Comparison of ENCODE assay signal across 8 cellular contexts in the genomic region with DNA sequence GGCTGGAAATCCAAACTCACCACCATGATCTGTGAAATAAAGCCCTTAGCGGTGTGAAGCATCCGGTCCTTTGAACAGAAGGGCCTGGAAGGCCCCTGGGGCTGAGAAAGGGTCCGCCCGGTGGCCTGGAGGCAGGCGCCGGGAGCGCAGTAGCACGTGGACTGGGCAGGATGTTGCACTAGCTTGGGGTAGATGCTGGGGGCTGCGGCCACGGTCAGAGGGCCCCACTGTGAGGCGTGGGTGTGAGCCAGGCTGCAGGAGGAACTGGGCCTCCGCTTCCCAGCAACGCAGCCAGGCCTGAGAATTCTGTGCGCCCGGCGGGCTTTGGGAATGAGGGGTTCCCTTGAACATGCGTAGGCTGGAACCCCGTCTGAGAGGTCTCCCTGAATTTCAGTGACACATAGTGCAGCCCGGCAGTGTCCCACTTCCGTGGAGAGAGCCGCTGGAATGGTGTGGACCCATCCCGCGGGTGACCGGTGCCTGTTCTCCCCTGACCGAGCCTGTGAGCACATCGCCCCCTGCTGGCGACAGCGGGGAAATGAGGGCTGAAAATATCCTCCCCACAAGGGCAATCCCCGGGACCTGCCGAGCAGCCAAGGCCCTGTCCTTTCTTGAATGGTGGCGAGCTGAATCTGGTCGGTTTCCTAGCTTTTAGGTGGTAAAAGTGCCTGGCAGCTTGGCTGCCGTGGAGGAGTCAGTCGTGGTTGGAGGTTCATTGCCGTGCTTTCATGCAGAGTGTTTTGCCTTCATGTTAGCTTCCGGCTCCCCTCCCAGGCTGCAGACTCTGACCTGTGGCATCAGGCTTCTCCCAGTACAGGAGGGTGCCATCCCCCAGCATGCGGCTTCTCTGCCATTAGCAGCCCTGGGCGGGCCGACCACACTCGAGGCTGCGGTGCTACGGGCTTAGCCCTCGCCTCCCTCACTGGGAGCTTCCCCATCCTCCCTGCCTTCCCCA. TPM values are rescaled to one million over a fixed set of nuclear protein-coding genes. Genes with fewer than 3 reads are reported as not detected.
DNase-seq lines count a peak whose midpoint lies in the region; ATAC-seq, FAIRE-seq and TF ChIP-seq lines count a peak whose summit lies in the region.

No MANE protein-coding gene starts in this region.

- no peaks in the 10 kb centered on the region for H3K4me1 ChIP-seq in CD8-positive, alpha-beta T cell (ENCODE audit: insufficient read depth, low read length)
- peaks cover 0 to 2% of the 10 kb centered on the region in 2 donors for H3K4me1 ChIP-seq in kidney (ENCODE audit: control insufficient read depth in 1 of 2, insufficient read depth in 1 of 2, low read depth in 1 of 2, low read length in 2 of 2)

- peak; percentile 16 to 71 (median 39) for DNase-seq in CD8-positive, alpha-beta T cell
- DNase-seq in HuH-7.5 (ENCODE audit: low spot score) (peak; percentile 68), bronchial epithelial cell (ENCODE audit: low read depth) (peak; percentile 31), kidney (peak; percentile 83)
- peak; percentile 25 to 52 (median 47) for DNase-seq in stimulated activated CD4-positive, alpha-beta T cell treated with anti-CD3 and anti-CD28 coated beads, Interleukin-1b, Interleukin-23, amount 100 ng/mL, for 24 hours (ENCODE audit: low read depth in 4 of 4, low spot score in 1 of 4)

- intact Hi-C loops in CD8-positive, alpha-beta T cell (cut with DNase I, micrococcal nuclease) = no loop called here
- intact Hi-C loops in kidney (cut with DNase I) = no loop called here

- peak; percentile 51 for ATAC-seq in CD8-positive, alpha-beta T cell
- ATAC-seq in GM19351 (IDR thresholded peaks at IDR 0.05; ENCODE audit: unreplicated experiment) (peak; percentile 91), GM18519 (IDR thresholded peaks at IDR 0.05; ENCODE audit: low FRiP score, unreplicated experiment) (no peak)

- H3K27ac ChIP-seq in CD8-positive, alpha-beta T cell (ENCODE audit: low read depth, low read length) = no peak overlapping the region
- no peak overlapping the region for H3K27ac ChIP-seq in kidney (ENCODE audit: low read depth in 2 of 2, low read length in 2 of 2)

- peaks cover 2% of the 10 kb centered on the region for H3K27me3 Mint-ChIP-seq in CD8-positive, alpha-beta T cell (ENCODE audit: low read depth)

- H3K27ac Mint-ChIP-seq in CD8-positive, alpha-beta T cell = no peak overlapping the region

- no peak overlapping the region for H3K4me3 Mint-ChIP-seq in CD8-positive, alpha-beta T cell

- no peaks in the 10 kb centered on the region for H3K36me3 ChIP-seq in CD8-positive, alpha-beta T cell (ENCODE audit: insufficient read depth, low read length)
- H3K36me3 ChIP-seq in bronchial epithelial cell (ENCODE audit: control insufficient read depth, insufficient read depth, low read length) (peaks cover 25% of the 10 kb centered on the region), kidney (ENCODE audit: control insufficient read depth in 1 of 2, insufficient read depth in 2 of 2, low read length in 2 of 2) (peaks cover 9 to 18% of the 10 kb centered on the region in 2 donors)

- CTCF ChIA-PET in CD8-positive, alpha-beta T cell (lab: Charles Lee) = interaction anchor here (0.6 to 1.4 kb wide), 12 partner anchors 10 to 1239 kb away, joined by 3 to 14 read pairs (median 3); no protein-coding TSS in a partner anchor

- no peaks in the 10 kb centered on the region for H3K27me3 ChIP-seq in CD8-positive, alpha-beta T cell (ENCODE audit: insufficient read depth, low read length)
- no peaks in the 10 kb centered on the region for H3K27me3 ChIP-seq in bronchial epithelial cell (ENCODE audit: control insufficient read depth, insufficient read depth, low read length)

- FAIRE-seq in bronchial epithelial cell (lab: Jason Lieb, UNC) = peak; percentile 58
- FAIRE-seq in kidney (lab: Jason Lieb, UNC) = no peak

- no peak overlapping the region for H3K9ac ChIP-seq in kidney (ENCODE audit: low read length in 2 of 2)

- POLR2A ChIA-PET in CD8-positive, alpha-beta T cell (lab: Charles Lee) = no interaction called here

- H3K9me3 ChIP-seq in CD8-positive, alpha-beta T cell (ENCODE audit: low read length) = no peaks in the 10 kb centered on the region
- no peaks in the 10 kb centered on the region for H3K9me3 ChIP-seq in kidney (ENCODE audit: control insufficient read depth in 1 of 2, low read length in 2 of 2)

- H3K36me3 Mint-ChIP-seq in CD8-positive, alpha-beta T cell = no peaks in the 10 kb centered on the region

- no peaks in the 10 kb centered on the region for H3K9me3 Mint-ChIP-seq in CD8-positive, alpha-beta T cell

- H3K4me3 ChIP-seq in CD8-positive, alpha-beta T cell (ENCODE audit: low read depth, low read length) = no peak overlapping the region
- H3K4me3 ChIP-seq in WI38 (ENCODE audit: low read depth, low read length) = no peak overlapping the region
- H3K4me3 ChIP-seq in bronchial epithelial cell (ENCODE audit: low read depth, low read length) = no peak overlapping the region
- H3K4me3 ChIP-seq in kidney (ENCODE audit: low read length in 2 of 2) = no peak overlapping the region

- peak; percentile 84 for TF ChIP-seq CTCF in CD8-positive, alpha-beta T cell (IDR thresholded peaks at IDR 0.05)
- TF ChIP-seq CTCF in WI38 (IDR thresholded peaks at IDR 0.05; ENCODE audit: low read depth, low read length) = peak; percentile 92
- TF ChIP-seq CTCF in bronchial epithelial cell (IDR thresholded peaks at IDR 0.05; ENCODE audit: insufficient read depth, low read length, severe bottlenecking) = peak; percentile 93
- TF ChIP-seq CTCF in kidney (IDR thresholded peaks at IDR 0.05; ENCODE audit: borderline replicate concordance, extremely low read depth, insufficient read depth) = peak; percentile 71

- H3K4me1 Mint-ChIP-seq in CD8-positive, alpha-beta T cell (ENCODE audit: low read depth) = no peaks in the 10 kb centered on the region

RNA-seq across cellular contexts. Expression of a gene that starts 43.8 kb away (rescaled TPM):
- total RNA-seq in CD8-positive, alpha-beta T cell = 10 to 100 TPM; 82.8 to 83.1 TPM
- 92.0 and 112 TPM in 2 replicates for total RNA-seq in bronchial epithelial cell
- total RNA-seq in kidney = 54.4 TPM
- 47.3 TPM for polyA plus RNA-seq in kidney (ENCODE audit: insufficient read depth, low read depth, low replicate concordance)

RNA-seq across cellular contexts. Expression of a gene that starts 45.5 kb away (rescaled TPM):
- under 1 TPM in 1 of 2 experiments, not detected in 1; 0.08 TPM for total RNA-seq in CD8-positive, alpha-beta T cell
- total RNA-seq in bronchial epithelial cell (41.3 and 48.0 TPM in 2 replicates), kidney (6.5 TPM)
- 37.1 TPM for polyA plus RNA-seq in kidney (ENCODE audit: insufficient read depth, low read depth, low replicate concordance)

Comparison
In these comparisons a context has a peak if more than half of its experiments do, and no peak if none do; other contexts are left out.
1. DNase-seq: peak in every context shown above with its lines; median percentile 83 in kidney; 68 in HuH-7.5; 47 in stimulated activated CD4-positive, alpha-beta T cell treated with anti-CD3 and anti-CD28 coated beads, Interleukin-1b, Interleukin-23, amount 100 ng/mL, for 24 hours; 39 in CD8-positive, alpha-beta T cell; 31 in bronchial epithelial cell.